In the genomic region with DNA sequence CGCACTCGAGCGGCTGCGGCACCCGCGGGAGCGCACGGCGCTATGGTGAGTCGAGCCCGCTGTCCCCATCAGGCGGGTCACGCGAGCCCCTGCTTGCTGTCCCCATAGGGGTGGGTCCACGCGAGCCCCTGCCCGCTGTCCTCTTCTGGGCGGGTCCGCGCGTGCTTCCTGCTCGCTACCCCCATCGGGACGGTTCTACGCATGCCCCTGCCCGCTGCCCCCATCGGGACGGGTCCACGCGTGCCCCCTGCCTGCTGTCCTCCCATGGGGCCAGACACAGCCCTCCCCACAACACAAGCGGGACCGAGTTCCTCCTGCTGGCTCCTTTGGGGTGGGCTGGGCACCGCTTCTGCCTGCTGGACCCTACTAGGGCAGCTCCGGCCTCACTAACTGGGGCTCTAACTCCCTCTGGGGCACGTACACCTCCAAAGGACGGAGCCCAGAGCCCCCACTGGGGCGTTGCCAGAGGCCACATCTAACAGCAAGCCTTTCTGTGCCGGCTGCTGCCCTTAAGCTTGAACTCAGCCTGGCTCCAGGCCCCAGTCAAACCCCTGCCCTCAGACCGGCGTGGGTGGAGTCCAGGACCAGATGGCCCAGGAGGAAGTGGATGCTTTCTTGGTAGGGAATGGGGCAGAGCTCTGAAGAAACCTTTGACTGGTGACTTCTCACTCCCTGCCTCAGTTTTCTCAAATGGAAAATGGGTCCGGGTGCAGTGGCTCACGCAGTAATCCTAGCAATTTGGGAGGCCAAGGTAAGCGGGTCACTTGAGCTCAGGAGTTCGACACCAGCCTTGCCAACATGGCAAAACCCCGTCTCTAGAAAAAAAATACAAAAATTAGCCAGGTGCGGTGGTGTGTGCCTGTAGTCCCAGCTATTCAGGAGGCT, we compare ENCODE assay signal across 8 cellular contexts. TPM values are rescaled to one million over a fixed set of nuclear protein-coding genes. Genes with fewer than 3 reads are reported as not detected.
DNase-seq lines count a peak whose midpoint lies in the region; ATAC-seq and TF ChIP-seq lines count a peak whose summit lies in the region.

No MANE protein-coding gene starts in this region.

- peaks cover 15% of the 10 kb centered on the region for H3K4me1 Mint-ChIP-seq in T-helper 1 cell treated with Interleukin-12 subunit alpha and Interleukin-12 subunit beta and Interleukin-4 antibody, amounts not matched to agents 30 μg/mL and 1 μg/mL, for 36 hours (ENCODE audit: low read depth)

- H3K4me3 ChIP-seq in DND-41 (ENCODE audit: low read depth in 1 of 2, low read length in 2 of 2): peak overlapping the region; percentile 100

- peak; percentile 50 for DNase-seq in DND-41
- DNase-seq in HT1080 (ENCODE audit: low read depth): peak; percentile 56
- peak; percentile 61 for DNase-seq in ecto neural progenitor cell (ENCODE audit: low spot score)
- DNase-seq in lung microvascular endothelial cell (ENCODE audit: low read depth in 2 of 2): peak; percentile 57 to 73
- DNase-seq in stimulated activated CD8-positive, alpha-beta memory T cell treated with anti-CD3 and anti-CD28 coated beads, Interleukin-2, amount 100 ng/mL, for 48 hours (ENCODE audit: low read depth in 2 of 2): peak; percentile 9 to 18
- no peak for DNase-seq in cortex of kidney (lab: John Stamatoyannopoulos, UW)

- no peaks in the 10 kb centered on the region for H3K27me3 ChIP-seq in DND-41 (ENCODE audit: insufficient read depth, low read length, poor library complexity)

- H3K36me3 Mint-ChIP-seq in T-helper 1 cell treated with Interleukin-12 subunit alpha and Interleukin-12 subunit beta and Interleukin-4 antibody, amounts not matched to agents 30 μg/mL and 1 μg/mL, for 36 hours (ENCODE audit: low read depth): peaks cover 12% of the 10 kb centered on the region

- peak overlapping the region; percentile 98 for H3K9ac ChIP-seq in DND-41 (ENCODE audit: low read depth, low read length)

- H4K20me1 ChIP-seq in DND-41 (ENCODE audit: insufficient read depth, low read length): peaks cover 9% of the 10 kb centered on the region; the same call in 1 of the 2 replicates

- peak overlapping the region; percentile 84 for H3K4me3 Mint-ChIP-seq in T-helper 1 cell treated with Interleukin-12 subunit alpha and Interleukin-12 subunit beta and Interleukin-4 antibody, amounts not matched to agents 30 μg/mL and 1 μg/mL, for 36 hours

- peaks cover 35% of the 10 kb centered on the region for H3K36me3 ChIP-seq in DND-41 (ENCODE audit: insufficient read depth, low read length)

- peak overlapping the region; percentile 76 for H3K27ac Mint-ChIP-seq in T-helper 1 cell treated with Interleukin-12 subunit alpha and Interleukin-12 subunit beta and Interleukin-4 antibody, amounts not matched to agents 30 μg/mL and 1 μg/mL, for 36 hours

- no peaks in the 10 kb centered on the region for H3K27me3 Mint-ChIP-seq in T-helper 1 cell treated with Interleukin-12 subunit alpha and Interleukin-12 subunit beta and Interleukin-4 antibody, amounts not matched to agents 30 μg/mL and 1 μg/mL, for 36 hours (ENCODE audit: low read depth)

- H3K79me2 ChIP-seq in DND-41 (ENCODE audit: insufficient read depth, low read length): peaks cover 33% of the 10 kb centered on the region

- H3K9me3 Mint-ChIP-seq in T-helper 1 cell treated with Interleukin-12 subunit alpha and Interleukin-12 subunit beta and Interleukin-4 antibody, amounts not matched to agents 30 μg/mL and 1 μg/mL, for 36 hours: no peaks in the 10 kb centered on the region

- peak overlapping the region; percentile 89 for H3K4me2 ChIP-seq in DND-41 (ENCODE audit: insufficient read depth, low read length)

- peaks cover 43% of the 10 kb centered on the region for H3K4me1 ChIP-seq in DND-41 (ENCODE audit: insufficient read depth, low read length)

- TF ChIP-seq CTCF in DND-41 (IDR thresholded peaks at IDR 0.05; ENCODE audit: borderline replicate concordance, extremely low read depth, low read length, poor library complexity, severe bottlenecking): peak; percentile 18

- peak overlapping the region; percentile 76 for H3K27ac ChIP-seq in DND-41 (ENCODE audit: low read length)

- peak overlapping the region; percentile 97 for H2AFZ ChIP-seq in DND-41 (ENCODE audit: low read depth, low read length)

- ATAC-seq in DND-41 (ENCODE audit: insufficient read depth, low read depth) (peak; percentile 16), GM21367 (IDR thresholded peaks at IDR 0.05; ENCODE audit: unreplicated experiment) (peak; percentile 23)

- no peaks in the 10 kb centered on the region for H3K9me3 ChIP-seq in DND-41 (ENCODE audit: insufficient read depth, low read length, severe bottlenecking)

RNA-seq across cellular contexts. Expression of a gene that starts 0.7 kb away (rescaled TPM):
- total RNA-seq in HT1080 (2014; rRNA removed; shearing (Covaris generic)): 66.6 and 91.8 TPM in 2 replicates
- polyA plus RNA-seq in HT1080 (2015; cell fraction: cytosol; rRNA removed): 124 and 125 TPM in 2 replicates
- 121 and 122 TPM in 2 replicates for polyA plus RNA-seq in HT1080 (2015; cell fraction: nucleus; rRNA removed)
- 44.0 and 49.7 TPM in 2 replicates for total RNA-seq in lung microvascular endothelial cell

RNA-seq across cellular contexts. Expression of a gene that starts 44.7 kb away (rescaled TPM):
- total RNA-seq in HT1080 (2014; rRNA removed; shearing (Covaris generic)): 61.6 and 75.0 TPM in 2 replicates
- 103 and 128 TPM in 2 replicates for polyA plus RNA-seq in HT1080 (2015; cell fraction: cytosol; rRNA removed)
- polyA plus RNA-seq in HT1080 (2015; cell fraction: nucleus; rRNA removed): 55.3 and 55.6 TPM in 2 replicates
- 46.4 and 67.5 TPM in 2 replicates for total RNA-seq in lung microvascular endothelial cell
